ENCODE assay signal across 9 cellular contexts in the genomic region with DNA sequence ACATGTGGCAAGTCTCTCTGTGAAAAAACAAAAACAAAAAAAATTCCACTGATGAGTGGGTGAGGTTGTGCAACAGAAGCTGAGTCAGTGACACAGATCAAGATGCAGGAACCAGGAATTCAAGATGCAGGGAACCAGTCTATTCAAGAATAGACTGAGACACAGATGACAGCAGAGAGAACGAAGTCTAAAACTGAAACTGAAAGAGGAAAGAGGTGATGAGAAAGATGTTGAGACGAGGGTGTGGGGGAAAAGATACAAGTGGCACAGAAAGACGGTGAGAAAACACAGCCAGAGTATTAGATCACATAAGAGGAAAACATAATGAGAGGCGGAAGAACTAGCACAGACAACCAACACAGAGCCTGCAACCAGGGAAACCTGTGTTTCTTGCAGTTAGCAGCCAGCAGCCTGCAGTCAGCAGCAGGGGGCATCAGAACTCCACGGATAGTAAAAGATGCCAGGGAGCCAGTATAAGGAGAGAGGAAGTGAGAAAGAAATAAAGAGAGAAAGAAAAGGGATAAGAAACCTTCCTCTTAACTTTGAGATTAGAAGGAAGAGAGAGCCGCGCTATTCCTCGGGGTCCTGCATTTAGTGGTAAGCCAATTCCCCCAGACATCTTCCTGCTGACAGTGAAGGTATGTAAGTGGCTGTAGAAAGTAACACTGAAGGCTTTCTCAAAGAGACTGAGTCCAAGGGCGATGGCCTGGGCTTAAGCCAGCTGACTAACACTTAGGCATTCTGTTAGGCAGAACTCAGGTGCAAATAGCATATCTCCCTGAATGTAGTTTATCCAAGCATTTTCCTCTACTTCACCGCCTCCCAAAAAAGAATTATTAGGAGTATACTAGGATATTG.
A peak's percentile ranks its signal among the peaks of the same experiment; 100 is the strongest.
DNase-seq lines count a peak whose midpoint lies in the region; ATAC-seq and TF ChIP-seq lines count a peak whose summit lies in the region.
"Had no signal": no experiment of that assay in that cellular context is flagged by ENCODE, and none has a peak within 500 bp of the region (broad histone marks: within the 10 kb centered on the region; RNA-seq: fewer than 3 reads in every experiment).

No MANE protein-coding gene starts in this region.

- peaks cover 0 to 6% of the 10 kb centered on the region in 2 donors for H3K27me3 Mint-ChIP-seq in natural killer cell treated with Interleukin-12 subunit alpha and Interleukin-12 subunit beta and Interleukin-15 and Interleukin-18, amount 100 ng/mL, for 72 hours

- H3K4me2 ChIP-seq in OCI-LY7 (ENCODE audit: low read length) (peak overlapping the region; percentile 67), fibroblast of lung (ENCODE audit: extremely low read depth, insufficient read depth, low read length) (peak overlapping the region; percentile 78)

- H3K4me3 Mint-ChIP-seq in natural killer cell treated with Interleukin-12 subunit alpha and Interleukin-12 subunit beta and Interleukin-15 and Interleukin-18, amount 100 ng/mL, for 72 hours, result no peak overlapping the region
- H3K4me3 Mint-ChIP-seq: dendritic cell treated with granulocyte-macrophage colony-stimulating factor and Interleukin-4, amounts not matched to agents 40 ng/mL and 50 ng/mL, for 4 days had no signal

- DNase-seq in DMS53 (lab: John Stamatoyannopoulos, UW) (peak; percentile 79), HT1080 (ENCODE audit: low read depth) (peak; percentile 81), OCI-LY7 (ENCODE audit: low spot score) (peak; percentile 77), fibroblast of lung (ENCODE audit: low read depth in 2 of 2) (peak; percentile 29 to 61), stromal cell of bone marrow (ENCODE audit: low read depth) (peak; percentile 73)
- DNase-seq in activated T-cell treated with anti-CD3 and anti-CD28 coated beads, Interleukin-2, amount 50 U/mL, for 48 hours, result peak; percentile 56 to 58
- peak; percentile 73 for DNase-seq in natural killer cell treated with Interleukin-12 subunit alpha and Interleukin-12 subunit beta and Interleukin-15 and Interleukin-18, amount 100 ng/mL, for 72 hours (ENCODE audit: low spot score)

- no peak overlapping the region for H3K27ac Mint-ChIP-seq in natural killer cell treated with Interleukin-12 subunit alpha and Interleukin-12 subunit beta and Interleukin-15 and Interleukin-18, amount 100 ng/mL, for 72 hours
- H3K27ac Mint-ChIP-seq: dendritic cell treated with granulocyte-macrophage colony-stimulating factor and Interleukin-4, amounts not matched to agents 40 ng/mL and 50 ng/mL, for 4 days had no signal

- intact Hi-C loops in OCI-LY7 (cut with micrococcal nuclease; ENCODE audit: unreplicated experiment), result loop anchor here (1.0 to 5.0 kb wide), 4 partner anchors 66 to 1579 kb away; no protein-coding TSS in a partner anchor

- H2AFZ ChIP-seq in OCI-LY7 (ENCODE audit: low read length) (peak overlapping the region; percentile 77), fibroblast of lung (ENCODE audit: low read length) (peak overlapping the region; percentile 93)

- no peaks in the 10 kb centered on the region for H3K9me2 ChIP-seq in OCI-LY7 (ENCODE audit: insufficient read depth, low read length)

- no peaks in the 10 kb centered on the region for H4K20me1 ChIP-seq in OCI-LY7 (ENCODE audit: insufficient read depth, low read length)
- H4K20me1 ChIP-seq in fibroblast of lung (ENCODE audit: control insufficient read depth, extremely low read depth, insufficient read depth, low read length), result no peaks in the 10 kb centered on the region

- CTCF ChIA-PET in OCI-LY7 (lab: Charles Lee; ENCODE audit: unreplicated experiment), result no interaction called here

- H3K4me1 ChIP-seq in OCI-LY7 (ENCODE audit: insufficient read depth, low read length, poor library complexity, severe bottlenecking), result peaks cover 14% of the 10 kb centered on the region
- H3K4me1 ChIP-seq in fibroblast of lung (ENCODE audit: control insufficient read depth, extremely low read depth, insufficient read depth, low read length), result peaks cover 3% of the 10 kb centered on the region

- no peaks in the 10 kb centered on the region for H3K36me3 ChIP-seq in OCI-LY7 (ENCODE audit: insufficient read depth, low read length)
- H3K36me3 ChIP-seq in fibroblast of lung (ENCODE audit: control insufficient read depth, insufficient read depth, low read length), result no peaks in the 10 kb centered on the region

- TF ChIP-seq CTCF in OCI-LY7 (conservative IDR thresholded peaks at IDR 0.05; ENCODE audit: low read length), result peak; percentile 93
- peak; percentile 52 to 95 for TF ChIP-seq CTCF in fibroblast of lung (conservative IDR thresholded peaks at IDR 0.05 in 1 of 2, IDR thresholded peaks at IDR 0.05 in 1 of 2; ENCODE audit: low read depth in 1 of 2, low read length in 2 of 2)

- no peaks in the 10 kb centered on the region for H3K9me3 Mint-ChIP-seq in natural killer cell treated with Interleukin-12 subunit alpha and Interleukin-12 subunit beta and Interleukin-15 and Interleukin-18, amount 100 ng/mL, for 72 hours
- H3K9me3 Mint-ChIP-seq: dendritic cell treated with granulocyte-macrophage colony-stimulating factor and Interleukin-4, amounts not matched to agents 40 ng/mL and 50 ng/mL, for 4 days had no signal

- ATAC-seq in GM21515 (IDR thresholded peaks at IDR 0.05; ENCODE audit: unreplicated experiment), result peak; percentile 74
- ATAC-seq in natural killer cell treated with Interleukin-12 subunit alpha and Interleukin-12 subunit beta and Interleukin-15 and Interleukin-18, amount 100 ng/mL, for 72 hours, result peak; percentile 88 to 92

- H3K79me2 ChIP-seq in OCI-LY7 (ENCODE audit: insufficient read depth, low read depth, low read length) (no peaks in the 10 kb centered on the region), fibroblast of lung (ENCODE audit: control insufficient read depth, insufficient read depth, low read length) (no peaks in the 10 kb centered on the region)

- H3K4me1 Mint-ChIP-seq in natural killer cell treated with Interleukin-12 subunit alpha and Interleukin-12 subunit beta and Interleukin-15 and Interleukin-18, amount 100 ng/mL, for 72 hours (ENCODE audit: low read depth in 2 of 2), result peaks cover 22 to 24% of the 10 kb centered on the region in 2 donors

- H3K27ac ChIP-seq in OCI-LY7 (ENCODE audit: low read depth, low read length, poor library complexity, severe bottlenecking), result peak overlapping the region; percentile 1
- H3K27ac ChIP-seq in fibroblast of lung (ENCODE audit: insufficient read depth, low read length), result peak overlapping the region; percentile 40

- H3K4me3 ChIP-seq in OCI-LY7 (ENCODE audit: low read depth, low read length, poor library complexity, severe bottlenecking) (peak overlapping the region; percentile 38), fibroblast of lung (replicated peaks in 1 of 4; ENCODE audit: control extremely low read depth in 1 of 4, insufficient read depth in 1 of 4, low read depth in 3 of 4, low read length in 4 of 4) (peak overlapping the region; percentile 52 to 62 (median 54))

- BruUV-seq in OCI-LY7 (replicated peaks; lab: Mats Ljungman, UMichigan), result no TSS peak

- POLR2A ChIA-PET in OCI-LY7 (lab: Charles Lee), result no interaction called here

- H3K9me3 ChIP-seq in OCI-LY7 (ENCODE audit: low read length) (no peaks in the 10 kb centered on the region), fibroblast of lung (ENCODE audit: control insufficient read depth, insufficient read depth, low read depth, low read length) (no peaks in the 10 kb centered on the region)

- H3K27me3 ChIP-seq in fibroblast of lung (ENCODE audit: control insufficient read depth, insufficient read depth, low read length), result no peaks in the 10 kb centered on the region

- H3K9ac ChIP-seq in fibroblast of lung (ENCODE audit: insufficient read depth, low read length), result no peak overlapping the region

- no peaks in the 10 kb centered on the region for H3K36me3 Mint-ChIP-seq in natural killer cell treated with Interleukin-12 subunit alpha and Interleukin-12 subunit beta and Interleukin-15 and Interleukin-18, amount 100 ng/mL, for 72 hours

Comparison
In these comparisons a context has a peak if more than half of its experiments do, and no peak if none do; other contexts are left out.
1. Peak in every context shown above with its lines: DNase-seq, ATAC-seq, H3K4me3 ChIP-seq and H3K27ac ChIP-seq.